ENCODE assay signal across 9 cellular contexts in the genomic region with DNA sequence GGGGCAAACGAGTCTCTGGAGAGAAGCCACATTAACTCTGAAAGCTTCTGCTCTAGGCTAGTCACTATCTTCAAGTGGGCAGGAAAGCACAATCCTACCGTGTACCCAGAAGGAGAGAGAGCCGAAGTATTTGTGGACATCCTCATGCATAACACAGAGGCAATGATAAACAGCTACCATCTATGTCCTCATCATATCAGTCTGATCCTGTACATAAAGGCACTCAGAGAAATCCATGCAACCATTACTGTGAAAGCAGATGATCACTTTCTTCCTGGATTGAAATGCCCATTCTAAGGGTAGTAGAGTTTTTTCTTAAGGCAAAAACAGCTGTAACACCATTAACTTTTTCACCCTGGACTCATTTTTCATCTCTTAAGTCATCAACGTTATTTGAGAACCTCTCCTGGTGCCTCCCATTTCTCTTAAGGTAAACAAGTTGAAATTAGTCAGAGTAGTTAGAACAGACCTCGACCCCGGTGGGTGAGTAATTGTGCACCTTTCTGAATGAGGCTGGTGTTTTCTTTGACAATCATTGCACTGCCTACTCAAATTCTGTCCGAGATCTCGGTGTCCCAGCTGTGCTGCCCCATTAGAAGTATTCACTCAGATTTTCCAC.
A peak's percentile ranks its signal among the peaks of the same experiment; 100 is the strongest.
DNase-seq lines count a peak whose midpoint lies in the region; ATAC-seq and TF ChIP-seq lines count a peak whose summit lies in the region.
"Had no signal": no experiment of that assay in that cellular context is flagged by ENCODE, and none has a peak within 500 bp of the region (broad histone marks: within the 10 kb centered on the region; RNA-seq: fewer than 3 reads in every experiment).

No MANE protein-coding gene starts in this region.

- no peaks in the 10 kb centered on the region; the same call in 1 of the 2 replicates for H3K27me3 Mint-ChIP-seq in H9 (ENCODE audit: low read depth)

- no peak overlapping the region for H2BK12ac ChIP-seq in H9 (ENCODE audit: insufficient read length, low read depth, low read length)

- in situ Hi-C loops in GM23248 (cut with MboI), result no loop called here

- H4K8ac ChIP-seq in H9 (replicated peaks; ENCODE audit: insufficient read length, low read depth, low read length), result no peak overlapping the region

- H2AFZ ChIP-seq in GM23248 (no peak overlapping the region), H9 (ENCODE audit: low read length) (no peak overlapping the region)

- no peak overlapping the region for H3T11ph ChIP-seq in H9 (ENCODE audit: low read length)

- no peaks in the 10 kb centered on the region for H3K79me2 ChIP-seq in GM23248 (ENCODE audit: insufficient read depth)
- H3K79me2 ChIP-seq in H9 (ENCODE audit: insufficient read depth, low read length), result no peaks in the 10 kb centered on the region

- no peak overlapping the region for H3K4me3 Mint-ChIP-seq in H9

- TF ChIP-seq POLR2A in vagina (IDR thresholded peaks at IDR 0.05), result no peak

- no peak overlapping the region for H3K4ac ChIP-seq in H9 (ENCODE audit: low read depth, low read length)

- DNase-seq in GM06990 (ENCODE audit: extremely low read depth, insufficient read length), result peak; percentile 39
- DNase-seq in GM23248, result peak; percentile 25
- peak; percentile 46 for DNase-seq in NCI-H748 (lab: John Stamatoyannopoulos, UW; ENCODE audit: unreplicated experiment)
- peak; percentile 42 to 72 for DNase-seq in foreskin keratinocyte
- DNase-seq in NCI-H345 treated with DMSO at 0.1 percent for 48 hours (lab: John Stamatoyannopoulos, UW; ENCODE audit: unreplicated experiment), result no peak
- no peak for DNase-seq in vagina (ENCODE audit: extremely low spot score in 2 of 2)
- no peak for DNase-seq in H9
- DNase-seq in CD1c-positive myeloid dendritic cell (ENCODE audit: extremely low spot score), result no peak
- DNase-seq: NCI-H510A treated with DMSO at 0.1 percent for 48 hours had no signal

- H3K36me3 ChIP-seq in GM06990 (ENCODE audit: control insufficient read depth, insufficient read depth, low read length), result no peaks in the 10 kb centered on the region
- no peaks in the 10 kb centered on the region for H3K36me3 ChIP-seq in GM23248 (ENCODE audit: low read depth)
- H3K36me3 ChIP-seq in vagina, result no peaks in the 10 kb centered on the region

- no peak overlapping the region for H2BK15ac ChIP-seq in H9 (ENCODE audit: low read depth, low read length)

- H3K9me3 ChIP-seq in GM23248 (ENCODE audit: low read depth) (no peaks in the 10 kb centered on the region), vagina (no peaks in the 10 kb centered on the region), H9 (ENCODE audit: control insufficient read depth, low read depth, low read length) (no peaks in the 10 kb centered on the region)

- no peak overlapping the region; a peak in 1 of 7 replicates for H3K27ac Mint-ChIP-seq in H9

- H3K36me3 Mint-ChIP-seq in H9 (ENCODE audit: insufficient read depth in 1 of 3, low read depth in 3 of 3), result no peaks in the 10 kb centered on the region

- peak; percentile 71 for ATAC-seq in foreskin keratinocyte

- H3K27ac ChIP-seq in GM23248, result no peak overlapping the region
- H3K27ac ChIP-seq in foreskin keratinocyte, result no peak overlapping the region
- H3K27ac ChIP-seq in vagina, result no peak overlapping the region
- no peak overlapping the region for H3K27ac ChIP-seq in H9 (ENCODE audit: insufficient read length, low read depth, low read length)

- no peaks in the 10 kb centered on the region for H4K20me1 ChIP-seq in GM23248 (ENCODE audit: insufficient read depth)
- no peaks in the 10 kb centered on the region for H4K20me1 ChIP-seq in H9 (ENCODE audit: control insufficient read depth, insufficient read depth, insufficient read length)

- no peak overlapping the region for H3K56ac ChIP-seq in H9 (ENCODE audit: insufficient read length, low read depth, low read length)

- H3K4me2 ChIP-seq in GM23248 (ENCODE audit: unreplicated experiment), result no peak overlapping the region
- H3K4me2 ChIP-seq in H9 (ENCODE audit: insufficient read depth, insufficient read length, low read length), result no peak overlapping the region

- no peaks in the 10 kb centered on the region for H3F3A ChIP-seq in GM23248 (ENCODE audit: insufficient read depth)

- no peaks in the 10 kb centered on the region for H3K9me2 ChIP-seq in GM23248 (ENCODE audit: insufficient read depth)

- no peak overlapping the region for H2BK120ac ChIP-seq in H9 (ENCODE audit: low read depth, low read length, poor library complexity, severe bottlenecking)

- H4K91ac ChIP-seq in H9 (ENCODE audit: insufficient read length, low read depth, low read length), result no peak overlapping the region

- H3K27me3 ChIP-seq in GM06990 (replicated peaks; ENCODE audit: control insufficient read depth, insufficient read depth, low read length) (no peaks in the 10 kb centered on the region), GM23248 (replicated peaks; ENCODE audit: insufficient read depth) (no peaks in the 10 kb centered on the region), foreskin keratinocyte (no peaks in the 10 kb centered on the region), vagina (no peaks in the 10 kb centered on the region), H9 (ENCODE audit: insufficient read depth, low read length) (no peaks in the 10 kb centered on the region)

- 50 to 53% methylated on average over 8 of the region's 8 CpGs for WGBS in GM23248 (ENCODE audit: low coverage in 1 of 2, low lambda C conversion rate in 2 of 2, missing lambda C conversion rate in 2 of 2), 2 experiments
- WGBS in H9 (ENCODE audit: extremely low coverage, insufficient read length, low lambda C conversion rate), result no CpG with 5 or more reads among the region's 8 CpGs

- H3K79me1 ChIP-seq in H9 (ENCODE audit: insufficient read depth, low read depth, low read length, poor library complexity, severe bottlenecking), result no peaks in the 10 kb centered on the region

- H4K5ac ChIP-seq in H9 (ENCODE audit: insufficient read length, low read depth, low read length), result no peak overlapping the region

- H3K4me3 ChIP-seq in GM06990 (replicated peaks; ENCODE audit: low read depth, low read length), result no peak overlapping the region
- no peak overlapping the region for H3K4me3 ChIP-seq in GM23248
- H3K4me3 ChIP-seq in vagina, result no peak overlapping the region

- H3K9ac ChIP-seq in GM23248 (no peak overlapping the region), H9 (ENCODE audit: extremely low read depth, insufficient read length, low read length) (no peak overlapping the region)

- TF ChIP-seq CTCF in GM06990 (IDR thresholded peaks at IDR 0.05; ENCODE audit: insufficient read depth, low read length, poor library complexity, severe bottlenecking) (no peak), foreskin keratinocyte (conservative IDR thresholded peaks at IDR 0.05) (no peak), vagina (IDR thresholded peaks at IDR 0.05) (no peak), H9 (conservative IDR thresholded peaks at IDR 0.05) (no peak)

- H3K23me2 ChIP-seq in H9 (ENCODE audit: insufficient read length, low read depth, low read length, poor library complexity, severe bottlenecking), result no peaks in the 10 kb centered on the region

- H3K23ac ChIP-seq in H9 (ENCODE audit: insufficient read length, low read depth, low read length), result no peak overlapping the region

- H2BK5ac ChIP-seq in H9 (ENCODE audit: insufficient read length, low read length), result no peak overlapping the region

- no peak overlapping the region for H2BK20ac ChIP-seq in H9 (ENCODE audit: low read depth, low read length, poor library complexity, severe bottlenecking)

- H3K4me1 Mint-ChIP-seq in H9, result peaks cover 2 to 5% of the 10 kb centered on the region in 2 experiments; a peak in 2 of 4 replicates

- no peak overlapping the region for H2AK5ac ChIP-seq in H9 (ENCODE audit: insufficient read length, low read length)

- intact Hi-C loops in vagina (cut with DNase I), result no loop called here

- no peak overlapping the region for H3K18ac ChIP-seq in H9 (ENCODE audit: insufficient read length, low read depth, low read length)

- H3K4me1 ChIP-seq in GM23248 (ENCODE audit: insufficient read depth) (0 out of 2 replicates have a peak, but pooled peaks cover 4% of the 10 kb centered on the region), foreskin keratinocyte (no peaks in the 10 kb centered on the region), vagina (no peaks in the 10 kb centered on the region), H9 (ENCODE audit: insufficient read depth, low read length) (0 out of 2 replicates have a peak, but pooled peaks cover 2% of the 10 kb centered on the region)

- H3K14ac ChIP-seq in H9 (ENCODE audit: insufficient read depth, low read length), result no peak overlapping the region

- H3K9me3 Mint-ChIP-seq in H9, result no peaks in the 10 kb centered on the region

Comparison
In these comparisons a context has a peak if more than half of its experiments do, and no peak if none do; other contexts are left out.
1. DNase-seq: peak in GM06990 (single experiment), GM23248 (single experiment), NCI-H748 (single experiment) and foreskin keratinocyte (2 of 2); none in NCI-H345 treated with DMSO at 0.1 percent for 48 hours (single experiment), vagina (0 of 2), H9 (single experiment) and CD1c-positive myeloid dendritic cell (single experiment).